In the genomic region with DNA sequence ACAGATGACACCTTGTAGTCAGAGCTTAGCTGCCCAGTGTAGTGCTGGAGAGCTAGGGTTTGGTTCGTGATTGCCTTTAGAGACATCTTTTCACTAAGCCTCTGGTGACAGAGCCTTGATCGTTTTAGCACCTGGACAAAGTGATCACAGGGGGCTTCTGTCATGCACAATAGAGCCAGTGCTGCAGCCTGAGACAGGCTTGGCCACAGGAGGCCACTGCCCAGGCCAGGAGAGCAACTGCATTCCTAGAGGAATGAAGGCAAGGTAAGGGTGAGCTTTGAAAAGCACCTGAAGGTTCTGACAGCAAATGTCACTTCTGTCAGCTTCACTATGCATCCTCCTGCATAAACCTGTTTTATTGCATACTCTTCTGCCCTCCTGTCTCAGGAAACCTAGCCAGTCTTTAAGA, we compare ENCODE assay signal across 21 cellular contexts.
"Had no signal": no experiment of that assay in that cellular context is flagged by ENCODE, and none has a peak within 500 bp of the region (broad histone marks: within the 10 kb centered on the region; RNA-seq: fewer than 3 reads in every experiment).

No MANE protein-coding gene starts in this region.

- ATAC-seq: activated CD8-positive, alpha-beta T cell treated with anti-CD3 and anti-CD28 coated beads, Interleukin-2, amount 10 ng/mL, durations not matched to agents 7 days and 5 days; K562 had no signal

- DNase-seq: activated CD4-positive, alpha-beta T cell treated with anti-CD3 and anti-CD28 coated beads for 48 hours; activated CD4-positive, alpha-beta T cell treated with anti-CD3 and anti-CD28 coated beads, Interleukin-2, amount 50 U/mL, for 4 hours; activated CD4-positive, CD25-positive, alpha-beta regulatory T cell treated with anti-CD3 and anti-CD28 coated beads, Interleukin-2, amount 50 U/mL, for 72 hours; activated CD8-positive, alpha-beta memory T cell treated with anti-CD3 and anti-CD28 coated beads, Interleukin-2, amount 50 U/mL, for 48 hours; activated CD8-positive, alpha-beta T cell treated with anti-CD3 and anti-CD28 coated beads, Interleukin-2, amount 10 ng/mL, durations not matched to agents 7 days and 5 days; activated gamma-delta T cell; activated T-cell treated with anti-CD3 and anti-CD28 coated beads, Interleukin-2, amount 50 U/mL, for 1 hour; amygdala; Karpas-422; NCI-H1694; NCI-H2029; NCI-H2107; NCI-H2171 treated with DMSO at 0.1 percent for 48 hours; SIG-M5; T1000 had no signal

- H3K27ac Mint-ChIP-seq: activated CD8-positive, alpha-beta T cell treated with anti-CD3 and anti-CD28 coated beads, Interleukin-2, amount 10 ng/mL, durations not matched to agents 7 days and 5 days; activated naive CD4-positive, alpha-beta T cell treated with anti-CD3 and anti-CD28 coated beads for 36 hours; activated naive CD8-positive, alpha-beta T cell; T-cell had no signal

- H3K4me3 ChIP-seq: K562 had no signal

- H3K27me3 Mint-ChIP-seq: activated naive CD8-positive, alpha-beta T cell; central memory CD8-positive, alpha-beta T cell had no signal

- H3K9me3 Mint-ChIP-seq: activated naive CD4-positive, alpha-beta T cell treated with anti-CD3 and anti-CD28 coated beads for 36 hours; brain; central memory CD8-positive, alpha-beta T cell; T-cell had no signal

- H3K4me3 Mint-ChIP-seq: activated CD8-positive, alpha-beta T cell treated with anti-CD3 and anti-CD28 coated beads, Interleukin-2, amount 10 ng/mL, durations not matched to agents 7 days and 5 days; activated naive CD4-positive, alpha-beta T cell treated with anti-CD3 and anti-CD28 coated beads for 36 hours; activated naive CD8-positive, alpha-beta T cell; brain; central memory CD8-positive, alpha-beta T cell; T-cell had no signal

- H3K36me3 Mint-ChIP-seq: activated naive CD8-positive, alpha-beta T cell; brain; T-cell had no signal
